ENCODE assay signal across 8 cellular contexts in genomic region chr19:37218592-37218935, GRCh38. TPM values are rescaled to one million over a fixed set of nuclear protein-coding genes. Genes with fewer than 3 reads are reported as not detected.
A peak's percentile ranks its signal among the peaks of the same experiment; 100 is the strongest.
DNase-seq lines count a peak whose midpoint lies in the region; ATAC-seq, FAIRE-seq and TF ChIP-seq lines count a peak whose summit lies in the region.

No MANE protein-coding gene starts in this region.

- FAIRE-seq in bronchial epithelial cell (lab: Jason Lieb, UNC): no peak

- H3K27me3 ChIP-seq in BLaER1 treated with 17β-estradiol and CSF1 and Interleukin-3, amounts not matched to agents 10 nM and 100 nM: no peaks in the 10 kb centered on the region
- no peaks in the 10 kb centered on the region for H3K27me3 ChIP-seq in bronchial epithelial cell (ENCODE audit: control insufficient read depth, insufficient read depth, low read length)

- DNase-seq in bronchial epithelial cell (ENCODE audit: low read depth) (no peak), memory B cell (ENCODE audit: low spot score in 2 of 2) (no peak), type B pancreatic cell (ENCODE audit: extremely low spot score, unreplicated experiment) (no peak)
- no peak for DNase-seq in effector CD4-positive, alpha-beta T cell

- peak overlapping the region; percentile 80 to 97 (median 93) for H3K4me2 ChIP-seq in BLaER1 treated with 17β-estradiol and CSF1 and Interleukin-3, amounts not matched to agents 10 nM and 100 nM

- H3K27ac Mint-ChIP-seq in memory B cell: peak overlapping the region; percentile 95
- peak overlapping the region; percentile 90 for H3K27ac Mint-ChIP-seq in type B pancreatic cell

- peaks cover 42 to 47% (median 45%) of the 10 kb centered on the region in 11 experiments for H3K36me3 ChIP-seq in BLaER1 treated with 17β-estradiol and CSF1 and Interleukin-3, amounts not matched to agents 10 nM and 100 nM
- H3K36me3 ChIP-seq in KOPT-K1 (ENCODE audit: insufficient read depth, low read length) (peaks cover 31% of the 10 kb centered on the region), bronchial epithelial cell (ENCODE audit: control insufficient read depth, insufficient read depth, low read length) (peaks cover 3% of the 10 kb centered on the region)

- H3K4me1 Mint-ChIP-seq in memory B cell: peaks cover 22% of the 10 kb centered on the region
- peaks cover 20% of the 10 kb centered on the region for H3K4me1 Mint-ChIP-seq in type B pancreatic cell (ENCODE audit: unreplicated experiment)

- ATAC-seq in memory B cell (ENCODE audit: low read depth) (no peak), HG03108 (IDR thresholded peaks at IDR 0.05; ENCODE audit: unreplicated experiment) (no peak), GM18861 (IDR thresholded peaks at IDR 0.05; ENCODE audit: unreplicated experiment) (no peak)

- peak overlapping the region; percentile 75 to 91 (median 82) for H3K4me3 ChIP-seq in BLaER1 treated with 17β-estradiol and CSF1 and Interleukin-3, amounts not matched to agents 10 nM and 100 nM
- peak overlapping the region; percentile 70 for H3K4me3 ChIP-seq in bronchial epithelial cell (ENCODE audit: low read depth, low read length)

- peak overlapping the region; percentile 88 to 95 (median 91) for H3K9ac ChIP-seq in BLaER1 treated with 17β-estradiol and CSF1 and Interleukin-3, amounts not matched to agents 10 nM and 100 nM

- H3K27me3 Mint-ChIP-seq in memory B cell (no peaks in the 10 kb centered on the region), type B pancreatic cell (no peaks in the 10 kb centered on the region)

- peaks cover 10 to 19% (median 16%) of the 10 kb centered on the region in 10 experiments for H3K4me1 ChIP-seq in BLaER1 treated with 17β-estradiol and CSF1 and Interleukin-3, amounts not matched to agents 10 nM and 100 nM

- H4K20me1 ChIP-seq in BLaER1 treated with 17β-estradiol and CSF1 and Interleukin-3, amounts not matched to agents 10 nM and 100 nM: no peaks in the 10 kb centered on the region

- peak overlapping the region; percentile 81 to 97 (median 94) for H3K27ac ChIP-seq in BLaER1 treated with 17β-estradiol and CSF1 and Interleukin-3, amounts not matched to agents 10 nM and 100 nM
- peak overlapping the region; percentile 88 for H3K27ac ChIP-seq in KOPT-K1 (ENCODE audit: low read depth, low read length, poor library complexity, severe bottlenecking)

- TF ChIP-seq CTCF in bronchial epithelial cell (IDR thresholded peaks at IDR 0.05; ENCODE audit: insufficient read depth, low read length, severe bottlenecking) (no peak), type B pancreatic cell (conservative IDR thresholded peaks at IDR 0.05) (no peak)

- H3K9me3 Mint-ChIP-seq in memory B cell (no peaks in the 10 kb centered on the region), type B pancreatic cell (no peaks in the 10 kb centered on the region)

- H3K9me3 ChIP-seq in BLaER1 treated with 17β-estradiol and CSF1 and Interleukin-3, amounts not matched to agents 10 nM and 100 nM (replicated peaks in 1 of 11): peaks cover 15 to 45% (median 34%) of the 10 kb centered on the region in 11 experiments; a peak in 20 of 22 replicates
- H3K9me3 ChIP-seq in KOPT-K1 (ENCODE audit: insufficient read depth, low read length, poor library complexity, severe bottlenecking): no peaks in the 10 kb centered on the region

- peaks cover 21% of the 10 kb centered on the region for H3K36me3 Mint-ChIP-seq in memory B cell
- H3K36me3 Mint-ChIP-seq in type B pancreatic cell: peaks cover 32% of the 10 kb centered on the region

- H3K4me3 Mint-ChIP-seq in memory B cell (peak overlapping the region; percentile 96), type B pancreatic cell (peak overlapping the region; percentile 96)

RNA-seq across cellular contexts. Expression of gene ZNF383, which starts 0.6 kb away (rescaled TPM):
- total RNA-seq in bronchial epithelial cell: 6.8 and 9.5 TPM in 2 replicates
- total RNA-seq in type B pancreatic cell (ENCODE audit: low replicate concordance): 9.6 and 11.0 TPM in 2 replicates

RNA-seq across cellular contexts. Expression of gene ZNF585B, which starts 8.2 kb away (rescaled TPM):
- total RNA-seq in bronchial epithelial cell: 11.6 and 13.4 TPM in 2 replicates
- total RNA-seq in type B pancreatic cell (ENCODE audit: low replicate concordance): 8.4 and 9.2 TPM in 2 replicates

RNA-seq across cellular contexts. Expression of gene ZNF585A, which starts 46.1 kb away (rescaled TPM):
- total RNA-seq in bronchial epithelial cell (7.9 and 8.4 TPM in 2 replicates), type B pancreatic cell (ENCODE audit: low replicate concordance) (11.6 and 14.0 TPM in 2 replicates)
